In genomic region chr16:75481475-75481874, GRCh38 we compare ENCODE assay signal across 31 cellular contexts. TPM values are rescaled to one million over a fixed set of nuclear protein-coding genes. Genes with fewer than 3 reads are reported as not detected.
DNase-seq lines count a peak whose midpoint lies in the region; ATAC-seq and TF ChIP-seq lines count a peak whose summit lies in the region.
"Had no signal": no experiment of that assay in that cellular context is flagged by ENCODE, and none has a peak within 500 bp of the region (broad histone marks: within the 10 kb centered on the region; RNA-seq: fewer than 3 reads in every experiment).

No MANE protein-coding gene starts in this region.

- H3K9me3 Mint-ChIP-seq in neural progenitor cell, result no peaks in the 10 kb centered on the region
- H3K9me3 Mint-ChIP-seq: mesothelial cell of epicardium; T-helper 1 cell treated with Interleukin-12 subunit alpha and Interleukin-12 subunit beta and Interleukin-4 antibody, amounts not matched to agents 30 μg/mL and 1 μg/mL, for 36 hours had no signal

- H3K4me2 ChIP-seq in PC-9 (no peak overlapping the region), neural progenitor cell (no peak overlapping the region)
- H3K4me2 ChIP-seq: SK-N-SH had no signal

- no peaks in the 10 kb centered on the region for H3K27me3 Mint-ChIP-seq in neural progenitor cell (ENCODE audit: insufficient read depth, low read depth)

- no peak overlapping the region for H2AFZ ChIP-seq in PC-9
- H2AFZ ChIP-seq in neural progenitor cell (replicated peaks), result no peak overlapping the region

- H3K27me3 ChIP-seq in PC-9 (ENCODE audit: insufficient read depth, low read depth) (no peaks in the 10 kb centered on the region), neural progenitor cell (no peaks in the 10 kb centered on the region)
- H3K27me3 ChIP-seq: cardiac muscle cell, colonic mucosa had no signal

- DNase-seq in DMS 273 (lab: John Stamatoyannopoulos, UW; ENCODE audit: unreplicated experiment) (peak; percentile 46), DMS 273 treated with DMSO at 0.1 percent for 48 hours (lab: John Stamatoyannopoulos, UW) (no peak), PC-9 (no peak), neural progenitor cell (ENCODE audit: low spot score) (no peak), NCI-H2107 (lab: John Stamatoyannopoulos, UW) (no peak)
- DNase-seq: activated CD4-positive, alpha-beta T cell treated with anti-CD3 and anti-CD28 coated beads for 36 hours; activated CD8-positive, alpha-beta T cell treated with anti-CD3 and anti-CD28 coated beads, Interleukin-2, amount 10 ng/mL, durations not matched to agents 7 days and 5 days; activated effector memory CD4-positive, alpha-beta T cell treated with Interleukin-2 at 50 U/mL for 16 hours; activated T-cell treated with anti-CD3 and anti-CD28 coated beads for 4 hours; anterior cingulate cortex; Calu3; colonic mucosa; effector memory CD4-positive, alpha-beta T cell; erythroblast; heart left ventricle; Kasumi-1; kidney; naive B cell; NCI-H1694 treated with DMSO at 0.1 percent for 48 hours; NCI-H526; psoas muscle; SK-N-SH; stimulated activated naive CD4-positive, alpha-beta T cell had no signal

- H3K36me3 Mint-ChIP-seq in neural progenitor cell, result no peaks in the 10 kb centered on the region
- H3K36me3 Mint-ChIP-seq: activated naive CD8-positive, alpha-beta T cell; CD14-positive monocyte; mesothelial cell of epicardium; naive B cell had no signal

- H3K4me1 Mint-ChIP-seq in neural progenitor cell, result peaks cover 2% of the 10 kb centered on the region
- H3K4me1 Mint-ChIP-seq: activated CD4-positive, alpha-beta T cell treated with anti-CD3 and anti-CD28 coated beads for 36 hours had no signal

- no peak overlapping the region for H3K4me3 Mint-ChIP-seq in neural progenitor cell
- H3K4me3 Mint-ChIP-seq: activated CD4-positive, alpha-beta T cell treated with anti-CD3 and anti-CD28 coated beads for 36 hours; activated CD8-positive, alpha-beta T cell treated with anti-CD3 and anti-CD28 coated beads, Interleukin-2, amount 10 ng/mL, durations not matched to agents 7 days and 5 days; activated naive CD8-positive, alpha-beta T cell; CD14-positive monocyte; mesothelial cell of epicardium; naive B cell; T-helper 1 cell treated with Interleukin-12 subunit alpha and Interleukin-12 subunit beta and Interleukin-4 antibody, amounts not matched to agents 30 μg/mL and 1 μg/mL, for 36 hours had no signal

- H3K9ac ChIP-seq in neural progenitor cell, result no peak overlapping the region
- H3K9ac ChIP-seq: SK-N-SH had no signal

- H3K79me2 ChIP-seq in PC-9 (ENCODE audit: low read depth) (no peaks in the 10 kb centered on the region), neural progenitor cell (ENCODE audit: low read depth) (no peaks in the 10 kb centered on the region)

- CTCF ChIA-PET in PC-9 (lab: Charles Lee), result no interaction called here

- H3K4me1 ChIP-seq in PC-9 (replicated peaks; ENCODE audit: insufficient read depth), result peaks cover 52% of the 10 kb centered on the region
- H3K4me1 ChIP-seq in neural progenitor cell, result no peaks in the 10 kb centered on the region
- H3K4me1 ChIP-seq: colonic mucosa, heart left ventricle had no signal

- intact Hi-C loops in PC-9 (cut with micrococcal nuclease; ENCODE audit: unreplicated experiment), result no loop called here

- H3F3A ChIP-seq in PC-9 (ENCODE audit: insufficient read depth, low read depth) (peaks cover 26% of the 10 kb centered on the region), neural progenitor cell (ENCODE audit: low read depth) (no peaks in the 10 kb centered on the region)

- H3K36me3 ChIP-seq in PC-9 (ENCODE audit: low read depth), result no peaks in the 10 kb centered on the region
- no peaks in the 10 kb centered on the region for H3K36me3 ChIP-seq in neural progenitor cell
- H3K36me3 ChIP-seq: cardiac muscle cell, colonic mucosa, heart left ventricle had no signal

- no peaks in the 10 kb centered on the region for H3K9me2 ChIP-seq in PC-9 (ENCODE audit: insufficient read depth)
- H3K9me2 ChIP-seq: SK-N-SH had no signal

- H3K9me3 ChIP-seq in PC-9 (ENCODE audit: insufficient read depth, low read depth) (no peaks in the 10 kb centered on the region), neural progenitor cell (ENCODE audit: low read depth) (no peaks in the 10 kb centered on the region)
- H3K9me3 ChIP-seq: colonic mucosa, heart left ventricle, psoas muscle, SK-N-SH had no signal

- TF ChIP-seq CTCF in PC-9 (conservative IDR thresholded peaks at IDR 0.05) (0 out of 2 replicates have a peak, but pooled peaks have one; percentile 17), neural progenitor cell (IDR thresholded peaks at IDR 0.05) (no peak)

- POLR2A ChIA-PET in PC-9 (lab: Charles Lee; ENCODE audit: unreplicated experiment), result no interaction called here

- no peaks in the 10 kb centered on the region for H4K20me1 ChIP-seq in PC-9 (ENCODE audit: insufficient read depth)
- H4K20me1 ChIP-seq in neural progenitor cell (ENCODE audit: low read depth), result no peaks in the 10 kb centered on the region

- peak overlapping the region; percentile 87 for H3K27ac Mint-ChIP-seq in neural progenitor cell
- H3K27ac Mint-ChIP-seq: activated CD4-positive, alpha-beta T cell treated with anti-CD3 and anti-CD28 coated beads for 36 hours; activated CD8-positive, alpha-beta T cell treated with anti-CD3 and anti-CD28 coated beads, Interleukin-2, amount 10 ng/mL, durations not matched to agents 7 days and 5 days; activated naive CD8-positive, alpha-beta T cell; CD14-positive monocyte; mesothelial cell of epicardium; T-helper 1 cell treated with Interleukin-12 subunit alpha and Interleukin-12 subunit beta and Interleukin-4 antibody, amounts not matched to agents 30 μg/mL and 1 μg/mL, for 36 hours had no signal

- ATAC-seq in HG03432 (IDR thresholded peaks at IDR 0.05; ENCODE audit: unreplicated experiment), result no peak
- ATAC-seq: activated CD4-positive, alpha-beta T cell treated with anti-CD3 and anti-CD28 coated beads for 36 hours; activated CD8-positive, alpha-beta T cell treated with anti-CD3 and anti-CD28 coated beads, Interleukin-2, amount 10 ng/mL, durations not matched to agents 7 days and 5 days; heart left ventricle; psoas muscle had no signal

- BruUV-seq in PC-9 (replicated peaks; lab: Mats Ljungman, UMichigan), result no TSS peak

- H3K4me3 ChIP-seq in PC-9, result no peak overlapping the region
- H3K4me3 ChIP-seq in neural progenitor cell, result no peak overlapping the region
- H3K4me3 ChIP-seq: cardiac muscle cell, colonic mucosa, heart left ventricle, psoas muscle had no signal

- H3K27ac ChIP-seq in PC-9 (no peak overlapping the region), neural progenitor cell (no peak overlapping the region)
- H3K27ac ChIP-seq: 22Rv1, cardiac muscle cell, colonic mucosa, heart left ventricle, psoas muscle had no signal

RNA-seq across cellular contexts. Expression of gene CHST6, which starts 13.8 kb away (rescaled TPM):
- total RNA-seq in PC-9 (2021) (4.8 and 6.8 TPM in 2 replicates), neural progenitor cell (ENCODE audit: low replicate concordance) (6.2 and 12.5 TPM in 2 replicates)
- total RNA-seq: activated CD4-positive, alpha-beta T cell treated with anti-CD3 and anti-CD28 coated beads for 36 hours; activated CD8-positive, alpha-beta T cell treated with anti-CD3 and anti-CD28 coated beads, Interleukin-2, amount 10 ng/mL, durations not matched to agents 7 days and 5 days had no signal

RNA-seq across cellular contexts. Expression of gene TMEM170A, which starts 17.0 kb away (rescaled TPM):
- total RNA-seq in PC-9 (2021) (31.4 and 31.7 TPM in 2 replicates), neural progenitor cell (ENCODE audit: low replicate concordance) (64.1 and 77.0 TPM in 2 replicates)

RNA-seq across cellular contexts. Expression of gene CFDP1, which starts 48.2 kb away (rescaled TPM):
- total RNA-seq in PC-9 (2021) (52.6 and 55.6 TPM in 2 replicates), neural progenitor cell (ENCODE audit: low replicate concordance) (134 and 159 TPM in 2 replicates)

RNA-seq across cellular contexts. Expression of gene CHST5, which starts 54.4 kb away (rescaled TPM):
- 0.25 and 1.3 TPM in 2 replicates for total RNA-seq in PC-9 (2021)
- 0.37 TPM in 1 of 2 replicates, not detected in the other for total RNA-seq in neural progenitor cell (ENCODE audit: low replicate concordance)
- total RNA-seq: activated CD8-positive, alpha-beta T cell treated with anti-CD3 and anti-CD28 coated beads, Interleukin-2, amount 10 ng/mL, durations not matched to agents 7 days and 5 days; liver had no signal
